Comparison of ENCODE assay signal across 8 cellular contexts in genomic region chr22:40636380-40637180, GRCh38. TPM values are rescaled to one million over a fixed set of nuclear protein-coding genes. Genes with fewer than 3 reads are reported as not detected.
A peak's percentile ranks its signal among the peaks of the same experiment; 100 is the strongest.
DNase-seq lines count a peak whose midpoint lies in the region; ATAC-seq and FAIRE-seq lines count a peak whose summit lies in the region.

TSS of gene MRTFA (minus strand) at chr22:40636719.

- H3K27ac ChIP-seq in KOPT-K1 (ENCODE audit: low read depth, low read length, poor library complexity, severe bottlenecking) (peak within 1 kb of the TSS; percentile 67), muscle layer of colon (ENCODE audit: low read depth, low read length) (peak within 1 kb of the TSS; percentile 93)

- H3K27ac Mint-ChIP-seq in activated T-cell treated with anti-CD3 and anti-CD28 coated beads, Interleukin-2, amount 50 U/mL, for 72 hours: peak within 1 kb of the TSS; percentile 95

- peaks cover 4 to 6% of the 10 kb centered on the region in 2 donors for H3K36me3 Mint-ChIP-seq in activated T-cell treated with anti-CD3 and anti-CD28 coated beads, Interleukin-2, amount 50 U/mL, for 72 hours (ENCODE audit: insufficient read depth in 2 of 2)

- FAIRE-seq in RCC 7860 (lab: Jason Lieb, UNC): peak; percentile 89

- peak within 1 kb of the TSS; percentile 95 to 98 for H3K4me3 ChIP-seq in muscle layer of colon (ENCODE audit: low read depth in 1 of 2, low read length in 2 of 2)

- DNase-seq in DMS79 (lab: John Stamatoyannopoulos, UW) (peak; percentile 93), RCC 7860 (ENCODE audit: low spot score) (peak; percentile 99)
- peak; percentile 98 to 100 for DNase-seq in activated T-cell treated with anti-CD3 and anti-CD28 coated beads, Interleukin-2, amount 50 U/mL, for 72 hours
- peak; percentile 99 for DNase-seq in stimulated activated CD8-positive, alpha-beta memory T cell treated with anti-CD3 and anti-CD28 coated beads, Interleukin-7, amount 100 ng/mL, for 24 hours (ENCODE audit: low read depth)

- H3K4me3 Mint-ChIP-seq in activated T-cell treated with anti-CD3 and anti-CD28 coated beads, Interleukin-2, amount 50 U/mL, for 72 hours: peak within 1 kb of the TSS; percentile 94 to 98

- peaks cover 0 to 2% of the 10 kb centered on the region in 2 donors for H3K9me3 Mint-ChIP-seq in activated T-cell treated with anti-CD3 and anti-CD28 coated beads, Interleukin-2, amount 50 U/mL, for 72 hours

- peaks cover 47% of the 10 kb centered on the region for H3K4me1 Mint-ChIP-seq in activated T-cell treated with anti-CD3 and anti-CD28 coated beads, Interleukin-2, amount 50 U/mL, for 72 hours (ENCODE audit: low read depth)

- H3K9me3 ChIP-seq in KOPT-K1 (ENCODE audit: insufficient read depth, low read length, poor library complexity, severe bottlenecking) (no peaks in the 10 kb centered on the region), muscle layer of colon (ENCODE audit: low read length) (no peaks in the 10 kb centered on the region)

- peaks cover 7% of the 10 kb centered on the region for H3K4me1 ChIP-seq in muscle layer of colon (ENCODE audit: insufficient read depth, low read length)

- H3K36me3 ChIP-seq in KOPT-K1 (ENCODE audit: insufficient read depth, low read length) (no peaks in the 10 kb centered on the region), muscle layer of colon (ENCODE audit: insufficient read depth, low read length) (no peaks in the 10 kb centered on the region)

- no peaks in the 10 kb centered on the region for H3K27me3 ChIP-seq in muscle layer of colon (ENCODE audit: control insufficient read depth in 1 of 2, insufficient read depth in 2 of 2, low read length in 2 of 2)

- H3K9ac ChIP-seq in muscle layer of colon (ENCODE audit: low read length): peak within 1 kb of the TSS; percentile 92

- peak; percentile 91 for ATAC-seq in GM21786 (IDR thresholded peaks at IDR 0.05; ENCODE audit: unreplicated experiment)
- ATAC-seq in activated T-cell treated with anti-CD3 and anti-CD28 coated beads, Interleukin-2, amount 50 U/mL, for 72 hours (replicated peaks in 1 of 2): peak; percentile 94 to 95
- peak; percentile 97 for ATAC-seq in esophagus mucosa

- H3K27me3 Mint-ChIP-seq in activated T-cell treated with anti-CD3 and anti-CD28 coated beads, Interleukin-2, amount 50 U/mL, for 72 hours (ENCODE audit: low read depth): no peaks in the 10 kb centered on the region

RNA-seq across cellular contexts. Expression of gene MRTFA, which starts in this region (rescaled TPM):
- 10 to 100 TPM; 44.7 to 51.7 TPM for total RNA-seq in activated T-cell treated with anti-CD3 and anti-CD28 coated beads, Interleukin-2, amount 50 U/mL, for 72 hours
- 19.4 TPM for total RNA-seq in esophagus mucosa

Comparison
In these comparisons a context has a peak if more than half of its experiments do, and no peak if none do; other contexts are left out.
1. Peak in every context shown above with its lines: DNase-seq, ATAC-seq, H3K4me3 ChIP-seq and H3K27ac ChIP-seq.